Comparison of ENCODE assay signal across 1 cellular context in the genomic region with DNA sequence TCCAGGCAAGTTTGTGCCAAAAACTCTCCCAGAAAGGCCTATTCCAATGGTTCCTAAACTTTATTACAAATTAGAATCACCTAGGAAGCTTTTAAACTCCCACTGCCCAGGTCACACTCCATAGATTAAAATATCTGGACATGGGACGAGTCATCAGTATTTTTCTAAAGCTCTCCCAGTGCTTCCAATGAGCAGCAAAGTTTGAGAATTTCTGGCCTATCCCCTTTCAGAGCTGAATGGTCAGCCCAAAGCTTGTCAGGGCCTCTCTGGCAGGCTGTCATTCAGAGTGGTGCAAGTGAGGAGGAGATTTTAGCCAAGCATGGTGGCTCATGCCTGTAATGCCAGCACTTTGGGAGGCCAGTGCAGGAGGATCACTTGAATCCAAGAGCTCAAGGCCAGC.
TF ChIP-seq lines count a peak whose summit lies in the region.

No MANE protein-coding gene starts in this region.

TF ChIP-seq in endothelial cell of umbilical vein, 7 proteins besides CTCF, POLR2A, EP300 and RAD21:
- TF ChIP-seq GATA2 (IDR thresholded peaks at IDR 0.05; ENCODE audit: insufficient read depth, insufficient read length, low read depth, low read length) (no peak), MYC (IDR thresholded peaks at IDR 0.05; ENCODE audit: low read depth, low read length) (no peak), JUN (IDR thresholded peaks at IDR 0.05; ENCODE audit: borderline replicate concordance, insufficient read depth, insufficient read length, low read depth) (no peak), FOS (IDR thresholded peaks at IDR 0.05; ENCODE audit: borderline replicate concordance, insufficient read depth, low read length) (no peak)
